8 cellular contexts compared by ENCODE assay signal in the genomic region with DNA sequence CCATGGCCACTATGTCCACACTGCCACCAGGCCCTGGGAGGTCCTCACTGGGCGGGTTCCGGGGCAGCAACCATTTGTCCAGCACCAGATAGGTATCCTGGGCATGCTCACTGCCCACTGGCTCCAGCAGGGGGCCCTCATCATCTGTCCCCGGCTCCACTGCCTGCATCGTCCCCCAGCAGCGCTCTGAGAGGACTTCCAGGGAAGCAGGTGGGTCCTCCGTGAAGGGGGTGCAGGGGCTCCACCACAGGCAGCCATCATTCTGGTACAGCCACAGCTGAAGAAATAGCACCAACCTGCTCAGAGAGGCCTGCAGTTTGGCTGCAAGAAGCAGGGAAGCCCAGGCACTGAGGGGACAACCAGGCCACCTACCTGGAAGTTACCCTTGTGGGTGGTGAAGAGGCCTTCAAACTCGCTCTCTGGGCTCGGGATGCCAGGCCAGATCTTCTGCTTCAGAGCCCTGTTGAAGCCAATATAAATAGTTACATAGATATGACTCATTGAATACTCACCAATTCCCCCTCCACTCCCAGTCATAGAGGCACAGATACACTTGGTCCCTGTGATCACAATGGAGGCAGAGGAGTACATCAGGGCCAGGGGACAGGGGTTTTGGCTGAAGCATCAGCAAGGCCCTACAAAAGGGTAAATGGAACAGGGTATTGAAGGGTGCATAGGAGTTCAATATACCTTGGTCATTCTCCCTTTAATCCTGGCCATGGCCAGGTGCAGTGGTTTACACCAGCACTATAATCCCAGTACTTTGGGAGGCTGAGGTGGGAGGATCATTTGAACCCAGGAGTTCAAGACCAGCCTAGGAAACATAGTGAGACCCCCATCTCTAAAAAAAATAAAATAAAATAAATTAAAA. TPM values are rescaled to one million over a fixed set of nuclear protein-coding genes. Genes with fewer than 3 reads are reported as not detected.
DNase-seq lines count a peak whose midpoint lies in the region; ATAC-seq and TF ChIP-seq lines count a peak whose summit lies in the region.

No MANE protein-coding gene starts in this region.

- peak; percentile 25 for TF ChIP-seq CTCF in osteoblast (IDR thresholded peaks at IDR 0.05; ENCODE audit: extremely low read depth, low read depth, low read length)

- ATAC-seq in SK-N-SH treated with all-trans-retinoic acid at 6 μM for 48 hours: no peak
- no peak for ATAC-seq in GM21529 (IDR thresholded peaks at IDR 0.05; ENCODE audit: unreplicated experiment)
- no peak for ATAC-seq in HG03520 (IDR thresholded peaks at IDR 0.05; ENCODE audit: unreplicated experiment)

- H2AFZ ChIP-seq in osteoblast (ENCODE audit: low read length): no peak overlapping the region

- H3K9me3 ChIP-seq in CD4-positive, alpha-beta memory T cell (ENCODE audit: control insufficient read depth in 1 of 2, low read length in 2 of 2): no peaks in the 10 kb centered on the region
- H3K9me3 ChIP-seq in HAP-1: no peaks in the 10 kb centered on the region
- no peaks in the 10 kb centered on the region for H3K9me3 ChIP-seq in osteoblast (ENCODE audit: low read depth, low read length)

- H3K27me3 Mint-ChIP-seq in CD4-positive, alpha-beta memory T cell: peaks cover 9 to 11% of the 10 kb centered on the region in 2 donors

- peak overlapping the region in 3 of 8 donors; percentile 55 to 80 (median 59) for H3K4me3 Mint-ChIP-seq in CD4-positive, alpha-beta memory T cell

- CTCF ChIA-PET in CD4-positive, alpha-beta memory T cell (lab: Charles Lee; ENCODE audit: partially characterized antibody): interaction anchor here (1.1 to 1.2 kb wide), 3 partner anchors 31 to 83 kb away, joined by 3 read pairs; partner anchors contain the start of gene TSPAN16

- H4K20me1 ChIP-seq in osteoblast (ENCODE audit: insufficient read depth, low read length): peaks cover 10% of the 10 kb centered on the region

- H3K4me2 ChIP-seq in osteoblast (ENCODE audit: insufficient read depth, low read length): peak overlapping the region; percentile 60

- in situ Hi-C loops in HAP-1 (cut with MboI; ENCODE audit: low sequenced_read_pairs): no loop called here

- no peak overlapping the region for H3K4me3 ChIP-seq in CD4-positive, alpha-beta memory T cell (ENCODE audit: low read length in 2 of 2)
- no peak overlapping the region for H3K4me3 ChIP-seq in HAP-1
- peak overlapping the region; percentile 13 for H3K4me3 ChIP-seq in osteoblast (ENCODE audit: insufficient read depth, low read length)

- H3K79me2 ChIP-seq in osteoblast (ENCODE audit: insufficient read depth, low read length): peaks cover 10% of the 10 kb centered on the region

- peaks cover 6 to 10% of the 10 kb centered on the region in 2 donors for H3K36me3 Mint-ChIP-seq in CD4-positive, alpha-beta memory T cell

- peak overlapping the region in 5 of 7 donors; percentile 19 to 64 (median 55) for H3K27ac Mint-ChIP-seq in CD4-positive, alpha-beta memory T cell

- no peak overlapping the region for H3K27ac ChIP-seq in CD4-positive, alpha-beta memory T cell (ENCODE audit: low read depth, low read length)
- H3K27ac ChIP-seq in epithelial cell of prostate (peak overlapping the region; percentile 90), osteoblast (ENCODE audit: low read depth, low read length) (peak overlapping the region; percentile 54)

- intact Hi-C loops in CD4-positive, alpha-beta memory T cell (cut with micrococcal nuclease): no loop called here

- H3K4me1 Mint-ChIP-seq in CD4-positive, alpha-beta memory T cell: peaks cover 27 to 41% (median 33%) of the 10 kb centered on the region in 4 donors

- peaks cover 68% of the 10 kb centered on the region for H3K4me1 ChIP-seq in CD4-positive, alpha-beta memory T cell (ENCODE audit: insufficient read depth, low read length)
- H3K4me1 ChIP-seq in HAP-1 (peaks cover 33% of the 10 kb centered on the region), osteoblast (ENCODE audit: insufficient read depth, low read length) (peaks cover 52% of the 10 kb centered on the region)

- H3K27me3 ChIP-seq in CD4-positive, alpha-beta memory T cell (ENCODE audit: insufficient read depth, low read length): no peaks in the 10 kb centered on the region
- H3K27me3 ChIP-seq in HAP-1 (ENCODE audit: low read depth): no peaks in the 10 kb centered on the region
- peaks cover 11% of the 10 kb centered on the region for H3K27me3 ChIP-seq in osteoblast (ENCODE audit: insufficient read depth, low read length)

- no peaks in the 10 kb centered on the region for H3K36me3 ChIP-seq in CD4-positive, alpha-beta memory T cell (ENCODE audit: insufficient read depth, low read length)
- H3K36me3 ChIP-seq in HAP-1 (replicated peaks): peaks cover 6% of the 10 kb centered on the region; the same call in 1 of the 2 replicates
- H3K36me3 ChIP-seq in osteoblast (ENCODE audit: insufficient read depth, low read length): peaks cover 3% of the 10 kb centered on the region

- H3K9me3 Mint-ChIP-seq in CD4-positive, alpha-beta memory T cell: no peaks in the 10 kb centered on the region

- POLR2A ChIA-PET in CD4-positive, alpha-beta memory T cell (lab: Charles Lee; ENCODE audit: partially characterized antibody): interaction anchor here (0.9 to 1.4 kb wide), 3 partner anchors 32 to 55 kb away, joined by 3 to 4 read pairs (median 4); partner anchors contain the start of genes CCDC159 and TMEM205

- no peak for DNase-seq in CD4-positive, alpha-beta memory T cell
- DNase-seq in HAP-1 (ENCODE audit: low spot score in 2 of 2) (peak; percentile 34 to 79), epithelial cell of prostate (ENCODE audit: low read depth, low spot score) (peak; percentile 63), osteoblast (ENCODE audit: insufficient read length, low spot score, missing footprints) (peak; percentile 98)
- no peak for DNase-seq in effector CD8-positive, alpha-beta T cell (lab: John Stamatoyannopoulos, UW)

TF ChIP-seq in SK-N-SH treated with all-trans-retinoic acid at 6 μM for 48 hours, 23 proteins besides CTCF, POLR2A, EP300 and RAD21:
- TF ChIP-seq CREB5 (CRISPR knock-in tag; IDR thresholded peaks at IDR 0.05; ENCODE audit: low read depth) (no peak), ZFP3 (CRISPR knock-in tag; IDR thresholded peaks at IDR 0.05) (peak; percentile 100)

RNA-seq across cellular contexts. Expression of gene SWSAP1, which starts 4.1 kb away (rescaled TPM):
- total RNA-seq in CD4-positive, alpha-beta memory T cell: 1 to 10 TPM; 4.0 to 4.8 TPM
- polyA plus RNA-seq in CD4-positive, alpha-beta memory T cell: 1 to 10 TPM; 6.4 to 6.5 TPM
- total RNA-seq in osteoblast: 0.72 and 0.88 TPM in 2 replicates

RNA-seq across cellular contexts. Expression of gene EPOR, which starts 5.6 kb away (rescaled TPM):
- 1 to 10 TPM; 8.4 to 8.8 TPM for total RNA-seq in CD4-positive, alpha-beta memory T cell
- 10 to 100 TPM in 1 of 2 donors, 1 to 10 TPM in 1; 6.3 to 12.1 TPM for polyA plus RNA-seq in CD4-positive, alpha-beta memory T cell
- 1.8 and 2.5 TPM in 2 replicates for total RNA-seq in osteoblast

RNA-seq across cellular contexts. Expression of gene PLPPR2, which starts 23.3 kb away (rescaled TPM):
- total RNA-seq in CD4-positive, alpha-beta memory T cell: 10 to 100 TPM; 10.9 to 12.2 TPM
- 1 to 10 TPM in 1 of 2 donors, under 1 TPM in 1; 0.16 to 1.1 TPM for polyA plus RNA-seq in CD4-positive, alpha-beta memory T cell
- total RNA-seq in osteoblast: 10.6 and 14.1 TPM in 2 replicates

RNA-seq across cellular contexts. Expression of gene CCDC159, which starts 32.2 kb away (rescaled TPM):
- total RNA-seq in CD4-positive, alpha-beta memory T cell: 10 to 100 TPM; 90.7 to 91.8 TPM
- 10 to 100 TPM in 1 of 2 donors, 1 to 10 TPM in 1; 9.2 to 16.8 TPM for polyA plus RNA-seq in CD4-positive, alpha-beta memory T cell
- total RNA-seq in osteoblast: 4.0 and 8.0 TPM in 2 replicates

RNA-seq across cellular contexts. Expression of gene TMEM205, which starts 32.5 kb away (rescaled TPM):
- total RNA-seq in CD4-positive, alpha-beta memory T cell: 10 to 100 TPM; 26.1 to 28.5 TPM
- polyA plus RNA-seq in CD4-positive, alpha-beta memory T cell: 10 to 100 TPM; 56.1 to 86.3 TPM
- 29.2 and 59.4 TPM in 2 replicates for total RNA-seq in osteoblast

Comparison
In these comparisons a context has a peak if more than half of its experiments do, and no peak if none do; other contexts are left out.
1. DNase-seq: peak in HAP-1 (2 of 2), epithelial cell of prostate (single experiment) and osteoblast (single experiment); none in CD4-positive, alpha-beta memory T cell (0 of 5) and effector CD8-positive, alpha-beta T cell (single experiment).